22 cellular contexts compared by ENCODE assay signal in the genomic region with DNA sequence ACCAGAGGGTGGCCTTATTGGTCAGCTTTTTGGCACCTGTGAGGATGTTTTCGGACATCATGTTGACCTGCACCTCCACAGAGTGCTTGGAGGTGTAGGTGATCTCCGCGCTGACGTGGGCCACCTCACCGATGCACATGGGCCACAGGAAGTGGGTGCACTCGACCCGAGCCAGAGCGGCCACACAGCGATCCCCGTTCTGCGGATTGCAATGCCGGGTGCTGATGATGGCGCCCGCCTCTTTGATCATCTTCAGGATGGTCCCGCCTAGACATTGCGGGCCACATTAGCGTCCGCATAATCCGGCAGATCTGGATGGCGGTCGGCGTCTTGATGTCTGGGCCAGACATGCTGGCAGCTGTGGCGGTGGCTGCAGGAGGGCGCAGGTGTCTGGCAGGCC. TPM values are rescaled to one million over a fixed set of nuclear protein-coding genes. Genes with fewer than 3 reads are reported as not detected.
DNase-seq lines count a peak whose midpoint lies in the region; ATAC-seq and TF ChIP-seq lines count a peak whose summit lies in the region.
"Had no signal": no experiment of that assay in that cellular context is flagged by ENCODE, and none has a peak within 500 bp of the region (broad histone marks: within the 10 kb centered on the region; RNA-seq: fewer than 3 reads in every experiment).

No MANE protein-coding gene starts in this region.

- WGBS in right lobe of liver (ENCODE audit: insufficient coverage, low coverage, low lambda C conversion rate, missing lambda C conversion rate), result 100% methylated on average over 5 of the region's 24 CpGs

- TF ChIP-seq POLR2A in right lobe of liver (IDR thresholded peaks at IDR 0.05), result no peak

- no peaks in the 10 kb centered on the region for H3K27me3 ChIP-seq in GM23338 (ENCODE audit: insufficient read depth)
- H3K27me3 ChIP-seq in right lobe of liver, result no peaks in the 10 kb centered on the region
- H3K27me3 ChIP-seq: BE2C; BLaER1 treated with 17β-estradiol and CSF1 and Interleukin-3, amounts not matched to agents 10 nM and 100 nM had no signal

- H3K27me3 Mint-ChIP-seq in GM23338 (ENCODE audit: insufficient read depth, low read depth, poor library complexity), result peaks cover 6% of the 10 kb centered on the region
- H3K27me3 Mint-ChIP-seq in nephron progenitor cell (ENCODE audit: low read depth, poor library complexity), result peaks cover 2% of the 10 kb centered on the region
- H3K27me3 Mint-ChIP-seq: CD4-positive, alpha-beta T cell; CD8-positive, alpha-beta memory T cell had no signal

- H3K27ac ChIP-seq in GM23338 (ENCODE audit: low read depth) (no peak overlapping the region), right lobe of liver (no peak overlapping the region)
- H3K27ac ChIP-seq: A549; BLaER1 treated with 17β-estradiol and CSF1 and Interleukin-3, amounts not matched to agents 10 nM and 100 nM had no signal

- TF ChIP-seq CTCF in GM23338 (conservative IDR thresholded peaks at IDR 0.05; ENCODE audit: low read depth in 2 of 2) (no peak), right lobe of liver (IDR thresholded peaks at IDR 0.05) (no peak), nephron progenitor cell (IDR thresholded peaks at IDR 0.05) (no peak)

- H3K4me2 ChIP-seq in GM23338, result no peak overlapping the region
- H3K4me2 ChIP-seq: A549; BLaER1 treated with 17β-estradiol and CSF1 and Interleukin-3, amounts not matched to agents 10 nM and 100 nM had no signal

- no peaks in the 10 kb centered on the region for H3F3A ChIP-seq in GM23338 (replicated peaks; ENCODE audit: low read depth)

- no peaks in the 10 kb centered on the region for H3K9me2 ChIP-seq in GM23338 (ENCODE audit: insufficient read depth)

- H3K4me1 Mint-ChIP-seq in GM23338 (no peaks in the 10 kb centered on the region), nephron progenitor cell (peaks cover 5% of the 10 kb centered on the region)
- H3K4me1 Mint-ChIP-seq: CD14-positive monocyte had no signal

- DNase-seq in GM23338 (ENCODE audit: low spot score), result no peak
- DNase-seq in SK-N-DZ (ENCODE audit: low spot score), result peak; percentile 11
- peak; percentile 89 for DNase-seq in mesenteric fat pad (ENCODE audit: low spot score)
- no peak for DNase-seq in right lobe of liver
- no peak for DNase-seq in nephron progenitor cell
- DNase-seq in HuH-7 (ENCODE audit: low spot score), result no peak
- DNase-seq: 8988T; ACHN; AML-193; BE2C; CD4-positive, alpha-beta T cell; CD8-positive, alpha-beta memory T cell; DMS 273 treated with DMSO at 0.1 percent for 48 hours; DMS79; EL; GDM1; H7 had no signal

- no peaks in the 10 kb centered on the region for H3K79me2 ChIP-seq in GM23338 (replicated peaks; ENCODE audit: insufficient read depth)

- H3K36me3 ChIP-seq in GM23338 (ENCODE audit: insufficient read depth), result no peaks in the 10 kb centered on the region
- H3K36me3 ChIP-seq in right lobe of liver, result no peaks in the 10 kb centered on the region
- H3K36me3 ChIP-seq: BE2C; BLaER1 treated with 17β-estradiol and CSF1 and Interleukin-3, amounts not matched to agents 10 nM and 100 nM had no signal

- H3K27ac Mint-ChIP-seq in GM23338, result no peak overlapping the region
- H3K27ac Mint-ChIP-seq in nephron progenitor cell, result no peak overlapping the region
- H3K27ac Mint-ChIP-seq: CD4-positive, alpha-beta T cell; CD8-positive, alpha-beta memory T cell had no signal

- H3K4me3 Mint-ChIP-seq in GM23338, result no peak overlapping the region
- no peak overlapping the region for H3K4me3 Mint-ChIP-seq in nephron progenitor cell
- H3K4me3 Mint-ChIP-seq: CD14-positive monocyte; CD4-positive, alpha-beta T cell; CD8-positive, alpha-beta memory T cell had no signal

- no peak overlapping the region for H3K4me3 ChIP-seq in GM23338
- no peak overlapping the region for H3K4me3 ChIP-seq in right lobe of liver
- H3K4me3 ChIP-seq: A549; BLaER1 treated with 17β-estradiol and CSF1 and Interleukin-3, amounts not matched to agents 10 nM and 100 nM; GM12878 had no signal

- H3K9me3 Mint-ChIP-seq in GM23338, result no peaks in the 10 kb centered on the region
- no peaks in the 10 kb centered on the region for H3K9me3 Mint-ChIP-seq in nephron progenitor cell
- H3K9me3 Mint-ChIP-seq: CD14-positive monocyte; CD4-positive, alpha-beta T cell; CD8-positive, alpha-beta memory T cell had no signal

- no peak for ATAC-seq in GM23338
- no peak for ATAC-seq in right lobe of liver
- ATAC-seq: A549, GM12878, HCT116 had no signal

- H3K4me1 ChIP-seq in GM23338 (ENCODE audit: insufficient read depth) (no peaks in the 10 kb centered on the region), right lobe of liver (peaks cover 0 to 18% (median 8%) of the 10 kb centered on the region in 4 donors)
- H3K4me1 ChIP-seq: BE2C had no signal

- H3K9me3 ChIP-seq in right lobe of liver, result no peaks in the 10 kb centered on the region
- H3K9me3 ChIP-seq: A549, BE2C had no signal

- H2AFZ ChIP-seq in GM23338, result peak overlapping the region; percentile 66

- H3K36me3 Mint-ChIP-seq in GM23338 (ENCODE audit: low read depth) (no peaks in the 10 kb centered on the region), nephron progenitor cell (ENCODE audit: low read depth) (no peaks in the 10 kb centered on the region)
- H3K36me3 Mint-ChIP-seq: CD14-positive monocyte; CD8-positive, alpha-beta memory T cell had no signal

- no peaks in the 10 kb centered on the region for H4K20me1 ChIP-seq in GM23338 (replicated peaks; ENCODE audit: insufficient read depth)
- H4K20me1 ChIP-seq: BLaER1 treated with 17β-estradiol and CSF1 and Interleukin-3, amounts not matched to agents 10 nM and 100 nM had no signal

- intact Hi-C loops in right lobe of liver (cut with DNase I), result no loop called here

TF ChIP-seq in GM23338, 12 proteins besides CTCF, POLR2A, EP300 and RAD21 (continues in another document):
- TF ChIP-seq, protein P1, sequence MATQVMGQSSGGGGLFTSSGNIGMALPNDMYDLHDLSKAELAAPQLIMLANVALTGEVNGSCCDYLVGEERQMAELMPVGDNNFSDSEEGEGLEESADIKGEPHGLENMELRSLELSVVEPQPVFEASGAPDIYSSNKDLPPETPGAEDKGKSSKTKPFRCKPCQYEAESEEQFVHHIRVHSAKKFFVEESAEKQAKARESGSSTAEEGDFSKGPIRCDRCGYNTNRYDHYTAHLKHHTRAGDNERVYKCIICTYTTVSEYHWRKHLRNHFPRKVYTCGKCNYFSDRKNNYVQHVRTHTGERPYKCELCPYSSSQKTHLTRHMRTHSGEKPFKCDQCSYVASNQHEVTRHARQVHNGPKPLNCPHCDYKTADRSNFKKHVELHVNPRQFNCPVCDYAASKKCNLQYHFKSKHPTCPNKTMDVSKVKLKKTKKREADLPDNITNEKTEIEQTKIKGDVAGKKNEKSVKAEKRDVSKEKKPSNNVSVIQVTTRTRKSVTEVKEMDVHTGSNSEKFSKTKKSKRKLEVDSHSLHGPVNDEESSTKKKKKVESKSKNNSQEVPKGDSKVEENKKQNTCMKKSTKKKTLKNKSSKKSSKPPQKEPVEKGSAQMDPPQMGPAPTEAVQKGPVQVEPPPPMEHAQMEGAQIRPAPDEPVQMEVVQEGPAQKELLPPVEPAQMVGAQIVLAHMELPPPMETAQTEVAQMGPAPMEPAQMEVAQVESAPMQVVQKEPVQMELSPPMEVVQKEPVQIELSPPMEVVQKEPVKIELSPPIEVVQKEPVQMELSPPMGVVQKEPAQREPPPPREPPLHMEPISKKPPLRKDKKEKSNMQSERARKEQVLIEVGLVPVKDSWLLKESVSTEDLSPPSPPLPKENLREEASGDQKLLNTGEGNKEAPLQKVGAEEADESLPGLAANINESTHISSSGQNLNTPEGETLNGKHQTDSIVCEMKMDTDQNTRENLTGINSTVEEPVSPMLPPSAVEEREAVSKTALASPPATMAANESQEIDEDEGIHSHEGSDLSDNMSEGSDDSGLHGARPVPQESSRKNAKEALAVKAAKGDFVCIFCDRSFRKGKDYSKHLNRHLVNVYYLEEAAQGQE (IDR thresholded peaks at IDR 0.05; ENCODE audit: unreplicated experiment), result no peak
- TF ChIP-seq ZNF114 (CRISPR knock-in tag; IDR thresholded peaks at IDR 0.05) (no peak), STAT1 (IDR thresholded peaks at IDR 0.05; ENCODE audit: unreplicated experiment) (no peak), CREB1 (CRISPR knock-in tag; IDR thresholded peaks at IDR 0.05; ENCODE audit: low read depth) (no peak), ZNF331 (CRISPR knock-in tag; IDR thresholded peaks at IDR 0.05; ENCODE audit: low read depth) (no peak)

RNA-seq across cellular contexts. Expression of a gene that starts 12.9 kb away (rescaled TPM):
- total RNA-seq in GM23338 (2014; rRNA removed; shearing (Covaris generic)), result 37.5 and 46.3 TPM in 2 replicates
- polyA plus RNA-seq in GM23338 (2016; fragmentation: Nextera tagmentation; extraction: Ambion mirVana), result 15.1 and 25.6 TPM in 2 replicates
- 8.6 and 11.4 TPM in 2 replicates for polyA plus RNA-seq in SK-N-DZ (2014; cell fraction: cytosol; rRNA removed)
- polyA plus RNA-seq in SK-N-DZ (2014; cell fraction: nucleus; rRNA removed), result 7.8 and 10.1 TPM in 2 replicates
- total RNA-seq in mesenteric fat pad (6.4 TPM), right lobe of liver (1 to 10 TPM; 4.2 to 8.0 (median 6.3) TPM)

Comparison
In these comparisons a context has a peak if more than half of its experiments do, and no peak if none do; other contexts are left out.
1. DNase-seq: peak in SK-N-DZ (single experiment) and mesenteric fat pad (single experiment); none in GM23338 (single experiment), right lobe of liver (0 of 3), nephron progenitor cell (single experiment) and HuH-7 (single experiment).